ENCODE assay signal across 11 cellular contexts in genomic region chr12:46524778-46525177, GRCh38.
DNase-seq lines count a peak whose midpoint lies in the region; ATAC-seq lines count a peak whose summit lies in the region.
"Had no signal": no experiment of that assay in that cellular context is flagged by ENCODE, and none has a peak within 500 bp of the region (broad histone marks: within the 10 kb centered on the region; RNA-seq: fewer than 3 reads in every experiment).

No MANE protein-coding gene starts in this region.

- ATAC-seq in GM19035 (IDR thresholded peaks at IDR 0.05; ENCODE audit: unreplicated experiment) (no peak), HG03571 (IDR thresholded peaks at IDR 0.05; ENCODE audit: unreplicated experiment) (no peak)

- peak overlapping the region; percentile 95 for H3K27ac ChIP-seq in ACC112 (ENCODE audit: low read depth, low read length)
- H3K27ac ChIP-seq in effector memory CD4-positive, alpha-beta T cell (ENCODE audit: insufficient read depth, low read length, poor library complexity, severe bottlenecking), result peak overlapping the region; percentile 47

- peaks cover 14% of the 10 kb centered on the region for H3K36me3 ChIP-seq in ACC112 (ENCODE audit: insufficient read depth, low read length)
- H3K36me3 ChIP-seq in effector memory CD4-positive, alpha-beta T cell (ENCODE audit: control insufficient read depth, insufficient read depth, low read length), result no peaks in the 10 kb centered on the region

- H3K4me3 ChIP-seq in ACC112 (ENCODE audit: low read depth, low read length), result peak overlapping the region; percentile 71; the same call in 1 of the 2 replicates
- H3K4me3 ChIP-seq in effector memory CD4-positive, alpha-beta T cell (ENCODE audit: insufficient read depth, low read depth, low read length, poor library complexity, severe bottlenecking), result no peak overlapping the region

- H3K79me2 ChIP-seq in ACC112 (ENCODE audit: control insufficient read depth, insufficient read depth, low read length, unreplicated experiment), result peaks cover 24% of the 10 kb centered on the region

- DNase-seq in M059J (ENCODE audit: low read depth), result peak; percentile 82
- no peak for DNase-seq in effector memory CD4-positive, alpha-beta T cell
- DNase-seq in mucosa of gallbladder (ENCODE audit: low spot score), result peak; percentile 87
- DNase-seq in hippocampal formation (lab: John Stamatoyannopoulos, UW), result no peak
- no peak for DNase-seq in NCI-H526 (lab: John Stamatoyannopoulos, UW)
- DNase-seq: DMS79 treated with DMSO at 0.1 percent for 48 hours; H9; NK-92 treated with Interleukin-12 subunit alpha and Interleukin-12 subunit beta, amount 100 ng/mL, for 24 hours had no signal

- no peak overlapping the region for H2AFZ ChIP-seq in ACC112 (ENCODE audit: low read length, unreplicated experiment)

- no peaks in the 10 kb centered on the region for H3K9me3 ChIP-seq in effector memory CD4-positive, alpha-beta T cell (ENCODE audit: control insufficient read depth, low read length)

- H3K27me3 ChIP-seq in ACC112 (ENCODE audit: insufficient read depth, low read length), result no peaks in the 10 kb centered on the region
- no peaks in the 10 kb centered on the region for H3K27me3 ChIP-seq in effector memory CD4-positive, alpha-beta T cell (replicated peaks; ENCODE audit: control insufficient read depth, insufficient read depth, low read length, poor library complexity, severe bottlenecking)

- H3K4me1 ChIP-seq in ACC112 (ENCODE audit: control insufficient read depth, insufficient read depth, low read length, unreplicated experiment), result peaks cover 33% of the 10 kb centered on the region
- peaks cover 10% of the 10 kb centered on the region for H3K4me1 ChIP-seq in effector memory CD4-positive, alpha-beta T cell (ENCODE audit: control insufficient read depth, insufficient read depth, low read length, poor library complexity, severe bottlenecking)

Comparison
In these comparisons a context has a peak if more than half of its experiments do, and no peak if none do; other contexts are left out.
1. DNase-seq: peak in M059J (single experiment) and mucosa of gallbladder (single experiment); none in effector memory CD4-positive, alpha-beta T cell (0 of 3), hippocampal formation (0 of 2) and NCI-H526 (0 of 2).